In the genomic region with DNA sequence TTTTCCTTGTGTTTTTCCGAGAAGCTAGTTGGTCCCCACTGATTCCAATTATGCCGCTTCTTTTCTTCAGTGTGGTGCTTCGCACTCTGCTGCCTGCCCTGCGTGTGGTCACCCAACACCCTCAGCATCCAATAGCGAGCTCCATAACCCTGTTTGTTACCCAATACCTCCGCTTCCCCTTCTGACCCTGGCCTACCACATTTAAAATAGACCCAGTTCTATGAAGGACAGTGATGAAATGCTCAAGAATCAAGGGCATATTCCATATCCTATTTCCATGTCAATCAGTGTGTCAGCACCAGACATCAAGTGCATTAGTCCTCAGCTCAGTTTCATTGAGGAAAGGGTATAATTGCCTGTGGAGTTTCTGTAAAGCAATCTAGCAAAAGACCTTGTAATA, we compare ENCODE assay signal across 17 cellular contexts. TPM values are rescaled to one million over a fixed set of nuclear protein-coding genes. Genes with fewer than 3 reads are reported as not detected.
DNase-seq lines count a peak whose midpoint lies in the region; ATAC-seq and TF ChIP-seq lines count a peak whose summit lies in the region.
"Had no signal": no experiment of that assay in that cellular context is flagged by ENCODE, and none has a peak within 500 bp of the region (broad histone marks: within the 10 kb centered on the region; RNA-seq: fewer than 3 reads in every experiment).

No MANE protein-coding gene starts in this region.

- no peak overlapping the region for H3K4me3 Mint-ChIP-seq in activated CD4-positive, alpha-beta T cell treated with anti-CD3 and anti-CD28 coated beads for 36 hours
- H3K4me3 Mint-ChIP-seq: activated naive CD4-positive, alpha-beta T cell treated with anti-CD3 and anti-CD28 coated beads, Interleukin-2, amount 50 U/mL, for 24 hours; CD4-positive, alpha-beta memory T cell had no signal

- peak; percentile 31 for DNase-seq in GF-D8 (lab: John Stamatoyannopoulos, UW)
- peak; percentile 60 for DNase-seq in NOMO-1 treated with dmso at 0.1 percent for 144 hours (lab: John Stamatoyannopoulos, UW; ENCODE audit: unreplicated experiment)
- DNase-seq in left ventricle myocardium superior, result no peak
- no peak for DNase-seq in spleen
- no peak for DNase-seq in NCI-H146 (lab: John Stamatoyannopoulos, UW)
- no peak for DNase-seq in NCI-H1048 (lab: John Stamatoyannopoulos, UW)
- no peak for DNase-seq in activated CD4-positive, alpha-beta T cell treated with anti-CD3 and anti-CD28 coated beads for 36 hours
- DNase-seq: NCI-H1436 treated with DMSO at 0.1 percent for 48 hours had no signal

- intact Hi-C loops in left ventricle myocardium superior (cut with micrococcal nuclease) (loop anchor here (2.0 to 10.0 kb wide), 2 partner anchors 25 to 59 kb away; a partner anchor contains a TSS), spleen (cut with DNase I; ENCODE audit: low total_unique reads) (loop anchor here (5.0 kb wide), 1 partner anchor 77 kb away; no protein-coding TSS in a partner anchor)
- intact Hi-C loops in activated CD4-positive, alpha-beta T cell treated with anti-CD3 and anti-CD28 coated beads for 36 hours (cut with DNase I, micrococcal nuclease), result loop anchor here (1.0 to 10.0 kb wide), 2 partner anchors 21 to 539 kb away; no protein-coding TSS in a partner anchor

- H3K4me1 Mint-ChIP-seq in activated CD4-positive, alpha-beta T cell treated with anti-CD3 and anti-CD28 coated beads for 36 hours, result no peaks in the 10 kb centered on the region
- H3K4me1 Mint-ChIP-seq: activated naive CD4-positive, alpha-beta T cell treated with anti-CD3 and anti-CD28 coated beads, Interleukin-2, amount 50 U/mL, for 24 hours; CD4-positive, alpha-beta memory T cell had no signal

- no peak for TF ChIP-seq POLR2A in spleen (IDR thresholded peaks at IDR 0.05)

- H3K27ac Mint-ChIP-seq in activated CD4-positive, alpha-beta T cell treated with anti-CD3 and anti-CD28 coated beads for 36 hours, result no peak overlapping the region
- H3K27ac Mint-ChIP-seq: activated naive CD4-positive, alpha-beta T cell treated with anti-CD3 and anti-CD28 coated beads, Interleukin-2, amount 50 U/mL, for 24 hours had no signal

- no peaks in the 10 kb centered on the region for H3K36me3 Mint-ChIP-seq in activated CD4-positive, alpha-beta T cell treated with anti-CD3 and anti-CD28 coated beads for 36 hours (ENCODE audit: low read depth)

- peak overlapping the region in 5 of 8 donors; percentile 19 to 35 (median 19) for H3K27ac ChIP-seq in spleen

- CTCF ChIA-PET in activated CD4-positive, alpha-beta T cell treated with anti-CD3 and anti-CD28 coated beads for 36 hours (lab: Charles Lee), result interaction anchor here (0.6 to 13.8 kb wide), 46 partner anchors 9 to 1941 kb away, joined by 3 to 183 read pairs (median 6); a partner anchor contains a TSS

- peaks cover 15% of the 10 kb centered on the region for H3K27me3 Mint-ChIP-seq in activated CD4-positive, alpha-beta T cell treated with anti-CD3 and anti-CD28 coated beads for 36 hours

- POLR2A ChIA-PET in activated CD4-positive, alpha-beta T cell treated with anti-CD3 and anti-CD28 coated beads for 36 hours (lab: Charles Lee), result interaction anchor here (0.7 to 2.6 kb wide), 2 partner anchors 89 to 229 kb away, joined by 3 to 14 read pairs; no protein-coding TSS in a partner anchor

- H3K9me3 ChIP-seq in spleen, result no peaks in the 10 kb centered on the region
- H3K9me3 ChIP-seq: heart left ventricle had no signal

- peak; percentile 39 for ATAC-seq in left ventricle myocardium superior
- ATAC-seq in activated CD4-positive, alpha-beta T cell treated with anti-CD3 and anti-CD28 coated beads for 36 hours, result no peak

- peaks cover 0 to 17% (median 0%) of the 10 kb centered on the region in 7 donors for H3K27me3 ChIP-seq in spleen (replicated peaks in 1 of 7)
- H3K27me3 ChIP-seq: heart left ventricle had no signal

- TF ChIP-seq CTCF in spleen (IDR thresholded peaks at IDR 0.05 in 8 of 11, conservative IDR thresholded peaks at IDR 0.05 in 3 of 11), result no peak

- H3K4me1 ChIP-seq in spleen, result peaks cover 9 to 56% (median 36%) of the 10 kb centered on the region in 6 donors

- 45 to 77% (median 47%) methylated on average over 6 of the region's 6 CpGs for WGBS in spleen, 5 donors

- H3K36me3 ChIP-seq in spleen, result peaks cover 0 to 43% (median 18%) of the 10 kb centered on the region in 6 donors

- H3K9me3 Mint-ChIP-seq in activated CD4-positive, alpha-beta T cell treated with anti-CD3 and anti-CD28 coated beads for 36 hours (ENCODE audit: low read depth), result no peaks in the 10 kb centered on the region
- H3K9me3 Mint-ChIP-seq: activated naive CD4-positive, alpha-beta T cell treated with anti-CD3 and anti-CD28 coated beads, Interleukin-2, amount 50 U/mL, for 24 hours; CD4-positive, alpha-beta memory T cell had no signal

- no peak overlapping the region for H3K4me3 ChIP-seq in spleen
- H3K4me3 ChIP-seq: heart left ventricle had no signal

RNA-seq across cellular contexts. Expression of a gene that starts 9.5 kb away (rescaled TPM):
- total RNA-seq in left ventricle myocardium superior (315 TPM), spleen (100 to 1,000 TPM; 101 to 335 (median 270) TPM)
- polyA plus RNA-seq in spleen, result 100 to 1,000 TPM in 1 of 3 donors, 10 to 100 TPM in 2; 72.4 to 174 (median 74.1) TPM
- 1 to 10 TPM; 5.5 to 7.0 TPM for total RNA-seq in activated CD4-positive, alpha-beta T cell treated with anti-CD3 and anti-CD28 coated beads for 36 hours

RNA-seq across cellular contexts. Expression of a gene that starts 14.7 kb away (rescaled TPM):
- total RNA-seq in left ventricle myocardium superior, result 1.2 TPM
- under 1 TPM in 3 of 7 donors, not detected in 4; 0.57 to 0.91 (median 0.76) TPM for total RNA-seq in spleen
- under 1 TPM in 2 of 3 donors, not detected in 1; 0.09 to 0.22 TPM for polyA plus RNA-seq in spleen
- total RNA-seq in activated CD4-positive, alpha-beta T cell treated with anti-CD3 and anti-CD28 coated beads for 36 hours, result not detected
- total RNA-seq: astrocyte; CD4-positive, alpha-beta memory T cell; fibroblast of lung; renal cortical epithelial cell had no signal
- polyA plus RNA-seq: AG04450; CD4-positive, alpha-beta memory T cell; fibroblast of lung had no signal

RNA-seq across cellular contexts. Expression of a gene that starts 16.2 kb away (rescaled TPM):
- total RNA-seq in left ventricle myocardium superior (not detected), spleen (under 1 TPM in 1 of 7 donors, not detected in 6; 0.23 TPM)
- polyA plus RNA-seq in spleen, result under 1 TPM; 0.06 to 0.16 (median 0.15) TPM
- total RNA-seq in activated CD4-positive, alpha-beta T cell treated with anti-CD3 and anti-CD28 coated beads for 36 hours, result under 1 TPM; 0.21 to 0.30 TPM
- total RNA-seq: heart left ventricle, mucosa of gallbladder, renal cortical epithelial cell had no signal
- polyA plus RNA-seq: CD4-positive, alpha-beta memory T cell; fibroblast of lung; heart left ventricle had no signal

RNA-seq across cellular contexts. Expression of a gene that starts 19.3 kb away (rescaled TPM):
- not detected for total RNA-seq in left ventricle myocardium superior
- under 1 TPM in 1 of 7 donors, not detected in 6; 0.30 TPM for total RNA-seq in spleen
- polyA plus RNA-seq in spleen, result not detected
- not detected for total RNA-seq in activated CD4-positive, alpha-beta T cell treated with anti-CD3 and anti-CD28 coated beads for 36 hours
- total RNA-seq: astrocyte; CD4-positive, alpha-beta memory T cell; fibroblast of lung; heart left ventricle; renal cortical epithelial cell had no signal
- polyA plus RNA-seq: AG04450; CD4-positive, alpha-beta memory T cell; fibroblast of lung; heart left ventricle; liver had no signal

RNA-seq across cellular contexts. Expression of a gene that starts 25.5 kb away (rescaled TPM):
- total RNA-seq in left ventricle myocardium superior, result 44.4 TPM
- total RNA-seq in spleen, result 100 to 1,000 TPM in 2 of 7 donors, 10 to 100 TPM in 5; 58.9 to 119 (median 73.0) TPM
- polyA plus RNA-seq in spleen, result 10 to 100 TPM; 72.8 to 92.1 (median 82.2) TPM
- 10 to 100 TPM; 89.3 to 90.0 TPM for total RNA-seq in activated CD4-positive, alpha-beta T cell treated with anti-CD3 and anti-CD28 coated beads for 36 hours

Comparison
In these comparisons a context has a peak if more than half of its experiments do, and no peak if none do; other contexts are left out.
1. DNase-seq: peak in GF-D8 (single experiment) and NOMO-1 treated with dmso at 0.1 percent for 144 hours (single experiment); none in left ventricle myocardium superior (single experiment), spleen (single experiment), NCI-H146 (single experiment), NCI-H1048 (single experiment) and activated CD4-positive, alpha-beta T cell treated with anti-CD3 and anti-CD28 coated beads for 36 hours (single experiment).
2. RNA of a gene that starts 9.5 kb away (total RNA-seq): 315 TPM in left ventricle myocardium superior (single experiment) and 101 to 335 TPM in spleen; 5.5 to 7.0 TPM in activated CD4-positive, alpha-beta T cell treated with anti-CD3 and anti-CD28 coated beads for 36 hours; every median in the first group is over 10 times any median in the second.